8 cellular contexts compared by ENCODE assay signal in the genomic region with DNA sequence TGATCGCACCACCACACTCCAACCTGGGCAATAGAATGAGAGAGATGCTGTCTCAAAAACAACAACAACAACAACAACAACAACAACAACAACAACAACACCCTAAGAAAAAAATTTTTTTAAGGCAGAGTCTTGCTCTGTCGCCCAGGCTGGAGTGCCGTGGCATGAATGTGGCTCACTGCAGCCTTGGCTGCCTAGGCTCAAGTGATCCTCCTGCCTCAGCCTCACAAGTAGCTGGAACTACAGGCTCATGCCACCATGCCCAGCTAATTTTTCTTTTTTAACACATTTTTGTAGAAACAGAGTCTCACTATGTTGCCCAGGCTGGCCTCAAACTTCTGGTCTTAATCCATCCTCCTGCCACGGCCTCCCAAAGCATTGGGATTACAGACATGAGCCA.
"Had no signal": no experiment of that assay in that cellular context is flagged by ENCODE, and none has a peak within 500 bp of the region (broad histone marks: within the 10 kb centered on the region; RNA-seq: fewer than 3 reads in every experiment).

No MANE protein-coding gene starts in this region.

- H3K4me3 ChIP-seq: K562 had no signal

- H3K9me3 Mint-ChIP-seq: IgD-negative memory B cell had no signal

- H3K27ac ChIP-seq: HL-60, KMS-11 had no signal

- ATAC-seq: K562 had no signal

- H3K4me3 Mint-ChIP-seq: IgD-negative memory B cell had no signal

- H3K27me3 Mint-ChIP-seq: IgD-negative memory B cell had no signal

- DNase-seq: IMR-90, KBM-7, KG1 had no signal

- H3K4me2 ChIP-seq: KMS-11 had no signal

- FAIRE-seq: HTR-8/SVneo, K562 had no signal

- H3K9ac ChIP-seq: KMS-11 had no signal

- H3K27ac Mint-ChIP-seq: IgD-negative memory B cell had no signal

- H3K4me1 Mint-ChIP-seq: IgD-negative memory B cell had no signal
